Comparison of ENCODE assay signal across 14 cellular contexts in genomic region chr9:85258229-85258628, GRCh38.
DNase-seq lines count a peak whose midpoint lies in the region; ATAC-seq and TF ChIP-seq lines count a peak whose summit lies in the region.
"Had no signal": no experiment of that assay in that cellular context is flagged by ENCODE, and none has a peak within 500 bp of the region (broad histone marks: within the 10 kb centered on the region; RNA-seq: fewer than 3 reads in every experiment).

No MANE protein-coding gene starts in this region.

- CTCF ChIA-PET in MCF 10A (lab: Yijun Ruan, JAX) (interaction anchor here (0.6 to 7.5 kb wide), 34 partner anchors 27 to 1048 kb away, joined by 3 to 65 read pairs (median 4); no protein-coding TSS in a partner anchor), mammary epithelial cell (lab: Charles Lee; ENCODE audit: low non-redundant PET) (interaction anchor here (0.7 kb wide), 1 partner anchor 560 kb away, joined by 3 read pairs; no protein-coding TSS in a partner anchor)

- H3K36me3 ChIP-seq in mammary epithelial cell (ENCODE audit: insufficient read depth, low read length): no peaks in the 10 kb centered on the region
- no peaks in the 10 kb centered on the region for H3K36me3 ChIP-seq in colonic mucosa
- H3K36me3 ChIP-seq in mesendoderm (ENCODE audit: control insufficient read depth, insufficient read depth, low read length): no peaks in the 10 kb centered on the region
- H3K36me3 ChIP-seq in esophagus squamous epithelium: no peaks in the 10 kb centered on the region
- H3K36me3 ChIP-seq: BLaER1, HAP-1 had no signal

- no peak overlapping the region for H3K27ac Mint-ChIP-seq in MCF 10A (ENCODE audit: low read depth, unreplicated experiment)

- H2BK15ac ChIP-seq in mesendoderm (replicated peaks; ENCODE audit: low read depth): no peak overlapping the region

- H2AK5ac ChIP-seq in mesendoderm (ENCODE audit: low read length): peak overlapping the region; percentile 45

- BruUV-seq in MCF 10A (replicated peaks; lab: Mats Ljungman, UMichigan) (no TSS peak), mammary epithelial cell (replicated peaks; lab: Mats Ljungman, UMichigan) (no TSS peak)

- H3K4me3 ChIP-seq in mammary epithelial cell (replicated peaks in 1 of 3; ENCODE audit: insufficient read depth in 1 of 3, low read depth in 2 of 3, low read length in 3 of 3): no peak overlapping the region
- H3K4me3 ChIP-seq in colonic mucosa: no peak overlapping the region
- no peak overlapping the region for H3K4me3 ChIP-seq in mesendoderm (ENCODE audit: low read length)
- H3K4me3 ChIP-seq in esophagus squamous epithelium: no peak overlapping the region
- H3K4me3 ChIP-seq: BLaER1, HAP-1 had no signal

- no peak overlapping the region for H3K4me3 Mint-ChIP-seq in MCF 10A (ENCODE audit: unreplicated experiment)
- H3K4me3 Mint-ChIP-seq: CD4-positive, CD25-positive, alpha-beta regulatory T cell had no signal

- no peaks in the 10 kb centered on the region for H3K4me1 ChIP-seq in mammary epithelial cell (ENCODE audit: insufficient read depth, low read length)
- H3K4me1 ChIP-seq in colonic mucosa: no peaks in the 10 kb centered on the region
- peaks cover 3% of the 10 kb centered on the region for H3K4me1 ChIP-seq in mesendoderm (ENCODE audit: control insufficient read depth, low read depth, low read length)
- H3K4me1 ChIP-seq in esophagus squamous epithelium: peaks cover 0 to 6% (median 0%) of the 10 kb centered on the region in 3 donors
- H3K4me1 ChIP-seq: HAP-1 had no signal

- no peak overlapping the region for H3K4me2 ChIP-seq in mammary epithelial cell (ENCODE audit: insufficient read depth, low read depth, low read length)
- no peak overlapping the region for H3K4me2 ChIP-seq in mesendoderm (ENCODE audit: low read length)
- H3K4me2 ChIP-seq: BLaER1 had no signal

- H3K4ac ChIP-seq in mesendoderm (ENCODE audit: low read depth, low read length): no peak overlapping the region

- H3K56ac ChIP-seq in mesendoderm (ENCODE audit: low read length): no peak overlapping the region

- no peak overlapping the region for H4K8ac ChIP-seq in mesendoderm (ENCODE audit: low read depth, low read length)

- TF ChIP-seq POLR2A in esophagus squamous epithelium (IDR thresholded peaks at IDR 0.05): no peak

- H3K18ac ChIP-seq in mesendoderm (ENCODE audit: low read length): no peak overlapping the region

- ATAC-seq in HG03342 (IDR thresholded peaks at IDR 0.05; ENCODE audit: unreplicated experiment) (no peak), GM18868 (IDR thresholded peaks at IDR 0.05; ENCODE audit: unreplicated experiment) (no peak), GM18502 (IDR thresholded peaks at IDR 0.05; ENCODE audit: poor library complexity, unreplicated experiment) (no peak)

- no peaks in the 10 kb centered on the region for H3K79me1 ChIP-seq in mesendoderm (ENCODE audit: low read length)

- intact Hi-C loops in MCF 10A (cut with micrococcal nuclease): loop anchor here (1.0 to 5.0 kb wide), 9 partner anchors 115 to 590 kb away; no protein-coding TSS in a partner anchor
- intact Hi-C loops in mammary epithelial cell (cut with micrococcal nuclease): loop anchor here (1.0 to 5.0 kb wide), 7 partner anchors 115 to 861 kb away; no protein-coding TSS in a partner anchor
- intact Hi-C loops in colonic mucosa (cut with DNase I): loop anchor here (5.0 kb wide), 1 partner anchor 861 kb away; no protein-coding TSS in a partner anchor
- intact Hi-C loops in esophagus squamous epithelium (cut with DNase I): no loop called here

- no peak overlapping the region for H2AFZ ChIP-seq in mammary epithelial cell (ENCODE audit: low read depth, low read length)

- WGBS in mammary epithelial cell (ENCODE audit: low coverage, missing lambda C conversion rate): 77% methylated on average over 7 of the region's 7 CpGs
- WGBS in mesendoderm (ENCODE audit: extremely low coverage, insufficient coverage, low lambda C conversion rate): no CpG with 5 or more reads among the region's 7 CpGs
- 55 to 70% methylated on average over 2 to 6 of the region's 7 CpGs for WGBS in esophagus squamous epithelium, 2 donors

- peaks cover 5% of the 10 kb centered on the region for H3K4me1 Mint-ChIP-seq in MCF 10A (ENCODE audit: insufficient read depth, unreplicated experiment)
- H3K4me1 Mint-ChIP-seq: CD4-positive, CD25-positive, alpha-beta regulatory T cell had no signal

- no peak for TF ChIP-seq CTCF in MCF 10A (IDR thresholded peaks at IDR 0.05; ENCODE audit: unreplicated experiment)
- no peak for TF ChIP-seq CTCF in mammary epithelial cell (conservative IDR thresholded peaks at IDR 0.05 in 1 of 2, IDR thresholded peaks at IDR 0.05 in 1 of 2; ENCODE audit: extremely low read depth in 1 of 2, insufficient read depth in 1 of 2, low read depth in 1 of 2, low read length in 2 of 2)
- TF ChIP-seq CTCF in colonic mucosa (IDR thresholded peaks at IDR 0.05): no peak
- TF ChIP-seq CTCF in esophagus squamous epithelium (IDR thresholded peaks at IDR 0.05): no peak

- H3K27me3 ChIP-seq in mammary epithelial cell (ENCODE audit: insufficient read depth, low read length): peaks cover 2% of the 10 kb centered on the region
- H3K27me3 ChIP-seq in colonic mucosa: no peaks in the 10 kb centered on the region
- no peaks in the 10 kb centered on the region for H3K27me3 ChIP-seq in mesendoderm (ENCODE audit: insufficient read depth, low read length, poor library complexity)
- H3K27me3 ChIP-seq in esophagus squamous epithelium: peaks cover 0 to 11% (median 0%) of the 10 kb centered on the region in 4 donors
- H3K27me3 ChIP-seq: BLaER1 had no signal

- no peaks in the 10 kb centered on the region for H4K20me1 ChIP-seq in mammary epithelial cell (ENCODE audit: insufficient read depth, low read length)
- H4K20me1 ChIP-seq: BLaER1 had no signal

- POLR2A ChIA-PET in MCF 10A (lab: Yijun Ruan, JAX): no interaction called here

- DNase-seq in MCF 10A (ENCODE audit: unreplicated experiment) (peak; percentile 12), mammary epithelial cell (no peak), colonic mucosa (peak; percentile 59), mesendoderm (no peak), esophagus squamous epithelium (lab: John Stamatoyannopoulos, UW) (no peak)
- DNase-seq: DMS 273 treated with DMSO at 0.1 percent for 48 hours had no signal

- H3K23ac ChIP-seq in mesendoderm (ENCODE audit: low read length): no peak overlapping the region

- H3K27ac ChIP-seq in mammary epithelial cell (ENCODE audit: insufficient read depth, low read depth, low read length): no peak overlapping the region
- no peak overlapping the region for H3K27ac ChIP-seq in colonic mucosa
- H3K27ac ChIP-seq in mesendoderm (ENCODE audit: low read depth, low read length): no peak overlapping the region
- H3K27ac ChIP-seq in esophagus squamous epithelium: no peak overlapping the region
- H3K27ac ChIP-seq: 22Rv1, BLaER1, HL-60 had no signal

- no peak overlapping the region for H2BK120ac ChIP-seq in mesendoderm (ENCODE audit: low read depth, low read length)

- dilution Hi-C loops in mammary epithelial cell (cut with HindIII; ENCODE audit: low sequenced_read_pairs): loop anchor here (25.0 kb wide), 2 partner anchors 96 to 246 kb away; no protein-coding TSS in a partner anchor

- H3K79me2 ChIP-seq in mammary epithelial cell (ENCODE audit: insufficient read depth, low read length) (no peaks in the 10 kb centered on the region), mesendoderm (ENCODE audit: control insufficient read depth, insufficient read depth, low read length) (no peaks in the 10 kb centered on the region)

- no peaks in the 10 kb centered on the region for H3K9me3 Mint-ChIP-seq in MCF 10A (ENCODE audit: unreplicated experiment)

- in situ Hi-C loops in mammary epithelial cell (cut with MboI; ENCODE audit: low sequenced_read_pairs in 2 of 2): loop anchor here (5.0 to 25.0 kb wide), 4 partner anchors 321 to 871 kb away; no protein-coding TSS in a partner anchor

- H3K9me3 ChIP-seq in mammary epithelial cell (replicated peaks; ENCODE audit: insufficient read depth, low read length) (no peaks in the 10 kb centered on the region), colonic mucosa (no peaks in the 10 kb centered on the region), esophagus squamous epithelium (no peaks in the 10 kb centered on the region)
- H3K9me3 ChIP-seq: BLaER1, HAP-1 had no signal

- H2BK5ac ChIP-seq in mesendoderm (ENCODE audit: low read length): no peak overlapping the region

- H3K27me3 Mint-ChIP-seq in MCF 10A (ENCODE audit: insufficient read depth, unreplicated experiment): no peaks in the 10 kb centered on the region
- H3K27me3 Mint-ChIP-seq: CD4-positive, CD25-positive, alpha-beta regulatory T cell had no signal

- H3K9ac ChIP-seq in mammary epithelial cell (ENCODE audit: insufficient read depth, low read length) (no peak overlapping the region), colonic mucosa (ENCODE audit: low read depth in 2 of 2, low read length in 2 of 2) (no peak overlapping the region), mesendoderm (ENCODE audit: low read length) (no peak overlapping the region)
- H3K9ac ChIP-seq: BLaER1 had no signal

- no peak overlapping the region for H4K5ac ChIP-seq in mesendoderm (ENCODE audit: low read length)

- H3K36me3 Mint-ChIP-seq in MCF 10A (ENCODE audit: insufficient read depth, unreplicated experiment): no peaks in the 10 kb centered on the region
- H3K36me3 Mint-ChIP-seq: CD4-positive, CD25-positive, alpha-beta regulatory T cell had no signal

Comparison
In these comparisons a context has a peak if more than half of its experiments do, and no peak if none do; other contexts are left out.
1. DNase-seq: peak in MCF 10A (single experiment) and colonic mucosa (single experiment); none in mammary epithelial cell (single experiment), mesendoderm (single experiment) and esophagus squamous epithelium (single experiment).